Comparison of ENCODE assay signal across 26 cellular contexts in the genomic region with DNA sequence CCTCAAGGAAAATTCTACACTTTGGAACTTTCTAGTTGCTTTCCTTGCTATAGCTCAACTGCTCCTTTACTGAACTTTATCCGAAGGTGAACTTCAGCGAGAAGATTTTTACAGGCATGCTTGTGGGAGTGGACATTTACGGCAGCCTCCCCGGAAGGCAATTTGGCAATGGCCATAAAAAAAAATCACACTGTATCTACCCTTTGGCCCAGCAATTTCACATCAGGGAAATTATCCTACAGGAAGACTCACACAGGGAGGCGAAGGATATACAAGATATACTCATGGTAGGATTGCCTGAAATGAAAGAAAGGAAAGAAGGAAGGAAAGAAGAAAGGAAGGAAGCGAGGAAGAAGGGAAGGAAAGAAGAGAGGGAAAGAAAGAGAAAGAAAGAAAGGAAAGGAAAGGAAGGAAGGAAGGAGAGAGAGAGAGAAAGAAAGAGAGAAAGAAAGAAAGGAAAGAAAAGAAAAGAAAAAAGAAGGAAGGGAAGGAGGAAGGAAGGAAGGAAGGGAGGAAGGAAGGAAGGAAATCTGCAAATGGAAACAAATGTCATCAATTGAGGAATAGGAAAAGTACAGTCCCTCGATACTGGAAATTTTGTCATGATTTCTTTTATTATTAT. TPM values are rescaled to one million over a fixed set of nuclear protein-coding genes. Genes with fewer than 3 reads are reported as not detected.
"Had no signal": no experiment of that assay in that cellular context is flagged by ENCODE, and none has a peak within 500 bp of the region (broad histone marks: within the 10 kb centered on the region; RNA-seq: fewer than 3 reads in every experiment).

No MANE protein-coding gene starts in this region.

- FAIRE-seq: endometrium, kidney had no signal

- DNase-seq: activated CD4-positive, alpha-beta T cell treated with anti-CD3 and anti-CD28 coated beads, Interleukin-2, amount 50 U/mL, for 4 hours; activated CD8-positive, alpha-beta memory T cell treated with anti-CD3 and anti-CD28 coated beads for 24 hours; activated CD8-positive, alpha-beta memory T cell treated with anti-CD3 and anti-CD28 coated beads, Interleukin-2, amount 50 U/mL, for 4 hours; activated naive CD4-positive, alpha-beta T cell treated with Interleukin-2 at 50 U/mL for 16 hours; activated naive CD8-positive, alpha-beta T cell treated with anti-CD3 and anti-CD28 coated beads, Interleukin-2, amount 10 ng/mL, durations not matched to agents 7 days and 5 days; activated T-cell treated with anti-CD3 and anti-CD28 coated beads, Interleukin-2, amount 50 U/mL, for 4 hours; amniotic stem cell; cerebellar nuclear complex; cortex of kidney; heart left ventricle; kidney; ovary; psoas muscle; stimulated activated CD4-positive, alpha-beta T cell treated with anti-CD3 and anti-CD28 coated beads, Interleukin-12 subunit alpha, Interleukin-12 subunit beta, amount 100 ng/mL, for 4 hours; stimulated activated CD4-positive, alpha-beta T cell treated with anti-CD3 and anti-CD28 coated beads, Interleukin-4, amount 100 ng/mL, for 4 hours; stimulated activated naive CD8-positive, alpha-beta T cell treated with anti-CD3 and anti-CD28 coated beads, Interleukin-15, Interleukin-2, amounts not matched to agents 100 U/mL and 50 U/mL, for 24 hours; T-cell had no signal

- H3K4me1 Mint-ChIP-seq: activated naive CD8-positive, alpha-beta T cell treated with anti-CD3 and anti-CD28 coated beads, Interleukin-2, amount 10 ng/mL, durations not matched to agents 7 days and 5 days; T-cell had no signal

- H3K9me3 Mint-ChIP-seq: activated naive CD8-positive, alpha-beta T cell treated with anti-CD3 and anti-CD28 coated beads, Interleukin-2, amount 10 ng/mL, durations not matched to agents 7 days and 5 days; activated T-cell treated with anti-CD3 and anti-CD28 coated beads, Interleukin-2, amount 50 U/mL, for 4 hours; natural killer cell treated with Interleukin-12 subunit alpha and Interleukin-12 subunit beta and Interleukin-15 and Interleukin-18, amount 100 ng/mL, for 72 hours; T-cell; T-helper 2 cell treated with Interferon-gamma antibody and Interleukin-4, amounts not matched to agents 5 μg/mL and 100 μg/mL, for 36 hours had no signal

- H3K27ac Mint-ChIP-seq: activated naive CD8-positive, alpha-beta T cell treated with anti-CD3 and anti-CD28 coated beads, Interleukin-2, amount 10 ng/mL, durations not matched to agents 7 days and 5 days; natural killer cell treated with Interleukin-12 subunit alpha and Interleukin-12 subunit beta and Interleukin-15 and Interleukin-18, amount 100 ng/mL, for 72 hours; T-cell; T-helper 2 cell treated with Interferon-gamma antibody and Interleukin-4, amounts not matched to agents 5 μg/mL and 100 μg/mL, for 36 hours had no signal

- H3K9me3 ChIP-seq: heart left ventricle, neutrophil, ovary, psoas muscle, right atrium auricular region had no signal

- H3K4me1 ChIP-seq: heart left ventricle, psoas muscle, right atrium auricular region had no signal

- H3K27me3 ChIP-seq: ovary, right atrium auricular region had no signal

- H3K27ac ChIP-seq: heart left ventricle, neutrophil, ovary, psoas muscle, right atrium auricular region had no signal

- ATAC-seq: activated T-cell treated with anti-CD3 and anti-CD28 coated beads, Interleukin-2, amount 50 U/mL, for 4 hours; heart left ventricle; left lobe of liver; natural killer cell treated with Interleukin-12 subunit alpha and Interleukin-12 subunit beta and Interleukin-15 and Interleukin-18, amount 100 ng/mL, for 72 hours; psoas muscle; stimulated activated naive CD8-positive, alpha-beta T cell treated with anti-CD3 and anti-CD28 coated beads, Interleukin-15, Interleukin-2, amounts not matched to agents 100 U/mL and 50 U/mL, for 24 hours; T-cell had no signal

- H3K36me3 Mint-ChIP-seq: activated naive CD8-positive, alpha-beta T cell treated with anti-CD3 and anti-CD28 coated beads, Interleukin-2, amount 10 ng/mL, durations not matched to agents 7 days and 5 days; natural killer cell treated with Interleukin-12 subunit alpha and Interleukin-12 subunit beta and Interleukin-15 and Interleukin-18, amount 100 ng/mL, for 72 hours; T-cell had no signal

- H3K4me3 Mint-ChIP-seq: activated naive CD8-positive, alpha-beta T cell treated with anti-CD3 and anti-CD28 coated beads, Interleukin-2, amount 10 ng/mL, durations not matched to agents 7 days and 5 days; activated T-cell treated with anti-CD3 and anti-CD28 coated beads, Interleukin-2, amount 50 U/mL, for 4 hours; natural killer cell treated with Interleukin-12 subunit alpha and Interleukin-12 subunit beta and Interleukin-15 and Interleukin-18, amount 100 ng/mL, for 72 hours; T-cell; T-helper 2 cell treated with Interferon-gamma antibody and Interleukin-4, amounts not matched to agents 5 μg/mL and 100 μg/mL, for 36 hours had no signal

- H3K27me3 Mint-ChIP-seq: activated naive CD8-positive, alpha-beta T cell treated with anti-CD3 and anti-CD28 coated beads, Interleukin-2, amount 10 ng/mL, durations not matched to agents 7 days and 5 days had no signal

- H3K36me3 ChIP-seq: heart left ventricle, neutrophil, ovary, right atrium auricular region had no signal

- H3K4me3 ChIP-seq: heart left ventricle, lung, ovary, psoas muscle, right atrium auricular region had no signal

RNA-seq across cellular contexts. Expression of gene OVOL2, which starts 25.7 kb away (rescaled TPM):
- total RNA-seq: activated naive CD8-positive, alpha-beta T cell treated with anti-CD3 and anti-CD28 coated beads, Interleukin-2, amount 10 ng/mL, durations not matched to agents 7 days and 5 days; activated T-cell treated with anti-CD3 and anti-CD28 coated beads, Interleukin-2, amount 50 U/mL, for 4 hours; fibroblast of villous mesenchyme; heart left ventricle; natural killer cell treated with Interleukin-12 subunit alpha and Interleukin-12 subunit beta and Interleukin-15 and Interleukin-18, amount 100 ng/mL, for 72 hours; psoas muscle; right atrium auricular region; subcutaneous adipose tissue; T-cell had no signal
- polyA plus RNA-seq: heart left ventricle, ovary, psoas muscle had no signal
